25 cellular contexts compared by ENCODE assay signal in the genomic region with DNA sequence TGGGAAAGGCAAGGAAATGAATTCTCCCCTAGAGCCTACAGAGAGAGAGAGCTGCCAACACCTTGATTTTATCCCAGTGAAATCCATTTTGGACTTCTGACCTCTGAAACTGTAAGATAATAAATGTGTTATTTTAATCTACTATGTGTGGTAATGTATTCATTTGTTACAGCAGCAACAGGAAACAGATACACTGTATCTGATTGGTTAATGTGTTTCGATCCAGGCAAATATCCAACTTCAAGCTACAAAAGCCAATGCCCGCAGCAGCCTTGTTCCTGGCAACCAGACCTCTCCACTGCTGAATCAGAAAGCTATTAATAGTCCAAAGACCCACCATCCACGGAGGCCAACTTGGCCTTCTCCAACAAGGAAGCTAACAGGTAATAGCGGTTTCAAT.
"Had no signal": no experiment of that assay in that cellular context is flagged by ENCODE, and none has a peak within 500 bp of the region (broad histone marks: within the 10 kb centered on the region; RNA-seq: fewer than 3 reads in every experiment).

No MANE protein-coding gene starts in this region.

- H3K9me3 ChIP-seq: ovary, psoas muscle, suprapubic skin, thyroid gland had no signal

- H3K4me3 Mint-ChIP-seq: memory B cell; naive thymus-derived CD8-positive, alpha-beta T cell; nephron progenitor cell; stimulated activated naive CD8-positive, alpha-beta T cell treated with anti-CD3 and anti-CD28 coated beads, Interleukin-15, amount 100 ng/mL, for 72 hours; type B pancreatic cell had no signal

- H3K4me1 ChIP-seq: psoas muscle had no signal

- H3K27ac ChIP-seq: dorsolateral prefrontal cortex, ovary, psoas muscle, suprapubic skin had no signal

- H3K36me3 Mint-ChIP-seq: memory B cell; naive thymus-derived CD8-positive, alpha-beta T cell had no signal

- H3K4me3 ChIP-seq: dorsolateral prefrontal cortex, lung, ovary, psoas muscle, smooth muscle cell, suprapubic skin, thyroid gland had no signal

- H3K4me2 ChIP-seq: smooth muscle cell had no signal

- H3K27me3 Mint-ChIP-seq: memory B cell; naive thymus-derived CD8-positive, alpha-beta T cell; stimulated activated naive CD8-positive, alpha-beta T cell treated with anti-CD3 and anti-CD28 coated beads, Interleukin-15, amount 100 ng/mL, for 72 hours; type B pancreatic cell had no signal

- H3K9me3 Mint-ChIP-seq: naive thymus-derived CD8-positive, alpha-beta T cell had no signal

- FAIRE-seq: frontal cortex, keratinocyte had no signal

- H3K36me3 ChIP-seq: ovary, suprapubic skin, thyroid gland had no signal

- H3K27me3 ChIP-seq: dorsolateral prefrontal cortex, ovary, suprapubic skin, thyroid gland had no signal

- ATAC-seq: left lobe of liver; naive thymus-derived CD8-positive, alpha-beta T cell; psoas muscle; right cardiac atrium; stimulated activated naive CD8-positive, alpha-beta T cell treated with anti-CD3 and anti-CD28 coated beads, Interleukin-15, amount 100 ng/mL, for 72 hours had no signal

- DNase-seq: cortex of kidney; dorsolateral prefrontal cortex; effector CD4-positive, alpha-beta T cell; naive thymus-derived CD8-positive, alpha-beta T cell; nephron progenitor cell; occipital lobe; ovary; posterior cingulate gyrus; psoas muscle; right cardiac atrium; stimulated activated CD4-positive, alpha-beta T cell treated with anti-CD3 and anti-CD28 coated beads, Interleukin-12 subunit alpha, Interleukin-12 subunit beta, amount 100 ng/mL, for 4 hours; stimulated activated CD4-positive, alpha-beta T cell treated with anti-CD3 and anti-CD28 coated beads, Interleukin-1b, Interleukin-23, amount 100 ng/mL, for 48 hours; stimulated activated CD4-positive, alpha-beta T cell treated with anti-CD3 and anti-CD28 coated beads, Interleukin-4, amount 100 ng/mL, for 1 hour; stimulated activated CD8-positive, alpha-beta memory T cell treated with anti-CD3 and anti-CD28 coated beads, Interleukin-4, amount 100 ng/mL, for 48 hours; stimulated activated naive CD4-positive, alpha-beta T cell; stimulated activated naive CD8-positive, alpha-beta T cell treated with anti-CD3 and anti-CD28 coated beads, Interleukin-15, amount 100 ng/mL, for 72 hours; thyroid gland had no signal

- H3K27ac Mint-ChIP-seq: memory B cell; naive thymus-derived CD8-positive, alpha-beta T cell; stimulated activated naive CD8-positive, alpha-beta T cell treated with anti-CD3 and anti-CD28 coated beads, Interleukin-15, amount 100 ng/mL, for 72 hours; type B pancreatic cell had no signal
